ENCODE assay signal across 9 cellular contexts in the genomic region with DNA sequence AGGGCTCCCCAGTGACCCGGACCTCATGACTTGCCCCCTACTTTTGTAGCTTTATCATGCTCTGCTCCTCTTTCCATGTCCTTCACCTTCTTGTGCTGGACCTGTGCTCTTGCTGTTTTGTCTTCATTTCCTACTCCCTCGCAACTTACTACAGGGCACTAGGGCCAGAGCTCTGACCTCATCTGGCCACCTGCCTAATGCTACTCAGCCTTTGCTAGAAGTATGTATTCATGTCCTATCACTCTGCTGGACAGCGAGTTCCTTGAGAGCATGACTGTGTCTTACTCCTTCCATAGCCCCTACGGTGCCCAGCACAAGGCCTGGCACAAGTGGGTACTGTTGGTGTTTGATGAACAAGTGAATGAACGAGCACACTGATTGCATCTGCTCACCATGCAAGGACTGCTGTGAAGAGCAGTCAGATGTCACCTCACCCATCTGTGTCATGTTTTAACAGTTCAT. TPM values are rescaled to one million over a fixed set of nuclear protein-coding genes. Genes with fewer than 3 reads are reported as not detected.
DNase-seq lines count a peak whose midpoint lies in the region; ATAC-seq and TF ChIP-seq lines count a peak whose summit lies in the region.
"Had no signal": no experiment of that assay in that cellular context is flagged by ENCODE, and none has a peak within 500 bp of the region (broad histone marks: within the 10 kb centered on the region; RNA-seq: fewer than 3 reads in every experiment).

No MANE protein-coding gene starts in this region.

- peak overlapping the region; percentile 85 for H3K4me3 Mint-ChIP-seq in GM23338
- H3K4me3 Mint-ChIP-seq in T-cell: peak overlapping the region; percentile 86 to 92 (median 90)

- peaks cover 30% of the 10 kb centered on the region for H3K4me1 Mint-ChIP-seq in GM23338
- peaks cover 31 to 44% (median 43%) of the 10 kb centered on the region in 3 donors for H3K4me1 Mint-ChIP-seq in T-cell

- H3K27ac ChIP-seq in GM23338 (ENCODE audit: low read depth): no peak overlapping the region

- H3K9me3 Mint-ChIP-seq in GM23338: no peaks in the 10 kb centered on the region
- H3K9me3 Mint-ChIP-seq in T-cell: no peaks in the 10 kb centered on the region

- H3K27me3 Mint-ChIP-seq in GM23338 (ENCODE audit: insufficient read depth, low read depth, poor library complexity) (peaks cover 10% of the 10 kb centered on the region), T-cell (no peaks in the 10 kb centered on the region)

- H3K36me3 Mint-ChIP-seq in GM23338 (ENCODE audit: low read depth): no peaks in the 10 kb centered on the region
- H3K36me3 Mint-ChIP-seq in T-cell: peaks cover 11% of the 10 kb centered on the region

- H3K79me2 ChIP-seq in GM23338 (replicated peaks; ENCODE audit: insufficient read depth): 0 out of 2 replicates have a peak, but pooled peaks cover 2% of the 10 kb centered on the region

- no peaks in the 10 kb centered on the region for H3K36me3 ChIP-seq in GM23338 (ENCODE audit: insufficient read depth)

- no peak for ATAC-seq in GM23338
- no peak for ATAC-seq in T-cell (replicated peaks in 1 of 4)
- ATAC-seq in GM21737 (IDR thresholded peaks at IDR 0.05; ENCODE audit: unreplicated experiment): no peak

- H3K27ac Mint-ChIP-seq in GM23338 (no peak overlapping the region), T-cell (peak overlapping the region; percentile 96)

- peaks cover 24% of the 10 kb centered on the region for H3K4me1 ChIP-seq in GM23338 (ENCODE audit: insufficient read depth)

- peak overlapping the region; percentile 99; the same call in 1 of the 2 replicates for H3K4me2 ChIP-seq in GM23338

- 0 out of 2 replicates have a peak, but pooled peaks cover 6% of the 10 kb centered on the region for H4K20me1 ChIP-seq in GM23338 (replicated peaks; ENCODE audit: insufficient read depth)

- no peak overlapping the region; the same call in 1 of the 2 replicates for H3K4me3 ChIP-seq in GM23338
- peak overlapping the region; percentile 92 for H3K4me3 ChIP-seq in skeletal muscle cell (ENCODE audit: low read depth, low read length)

- no peak for TF ChIP-seq CTCF in GM23338 (conservative IDR thresholded peaks at IDR 0.05; ENCODE audit: low read depth in 2 of 2)

- POLR2A ChIA-PET in T-cell (lab: Charles Lee): interaction anchor here in 1 of 2 donors (0.7 kb wide), 1 partner anchor 16 kb away, joined by 3 read pairs; no protein-coding TSS in a partner anchor

- CTCF ChIA-PET in T-cell (lab: Charles Lee): no interaction called here

- H3F3A ChIP-seq in GM23338 (replicated peaks; ENCODE audit: low read depth): peaks cover 18% of the 10 kb centered on the region

- H3K27me3 ChIP-seq in GM23338 (ENCODE audit: insufficient read depth): peaks cover 13% of the 10 kb centered on the region

- DNase-seq in GM23338 (ENCODE audit: low spot score) (no peak), T-cell (no peak), fibroblast of peridontal ligament (ENCODE audit: extremely low read depth) (peak; percentile 51), skeletal muscle cell (ENCODE audit: low read depth) (no peak), NOMO-1 treated with DMSO at 0.1 percent for 48 hours (lab: John Stamatoyannopoulos, UW; ENCODE audit: unreplicated experiment) (no peak), UCSD-AML1 (lab: John Stamatoyannopoulos, UW; ENCODE audit: unreplicated experiment) (no peak)
- no peak for DNase-seq in NK-92 treated with Interleukin-12 subunit alpha and Interleukin-12 subunit beta, amount 100 ng/mL, for 24 hours (lab: John Stamatoyannopoulos, UW)
- DNase-seq: NCI-H2227 treated with DMSO at 0.1 percent for 48 hours had no signal

- H3K9me2 ChIP-seq in GM23338 (ENCODE audit: insufficient read depth): no peaks in the 10 kb centered on the region

- H2AFZ ChIP-seq in GM23338: no peak overlapping the region

TF ChIP-seq in GM23338, 12 proteins besides CTCF, POLR2A, EP300 and RAD21 (continues in another document):
- TF ChIP-seq ZNF114 (CRISPR knock-in tag; IDR thresholded peaks at IDR 0.05) (no peak), CREB1 (CRISPR knock-in tag; IDR thresholded peaks at IDR 0.05; ENCODE audit: low read depth) (no peak), POLR2AphosphoS5 (IDR thresholded peaks at IDR 0.05; ENCODE audit: low read depth) (no peak), STAT1 (IDR thresholded peaks at IDR 0.05; ENCODE audit: unreplicated experiment) (no peak), EZH2phosphoT487 (IDR thresholded peaks at IDR 0.05; ENCODE audit: unreplicated experiment) (no peak), ZNF331 (CRISPR knock-in tag; IDR thresholded peaks at IDR 0.05; ENCODE audit: low read depth) (no peak)
- TF ChIP-seq, protein P1, sequence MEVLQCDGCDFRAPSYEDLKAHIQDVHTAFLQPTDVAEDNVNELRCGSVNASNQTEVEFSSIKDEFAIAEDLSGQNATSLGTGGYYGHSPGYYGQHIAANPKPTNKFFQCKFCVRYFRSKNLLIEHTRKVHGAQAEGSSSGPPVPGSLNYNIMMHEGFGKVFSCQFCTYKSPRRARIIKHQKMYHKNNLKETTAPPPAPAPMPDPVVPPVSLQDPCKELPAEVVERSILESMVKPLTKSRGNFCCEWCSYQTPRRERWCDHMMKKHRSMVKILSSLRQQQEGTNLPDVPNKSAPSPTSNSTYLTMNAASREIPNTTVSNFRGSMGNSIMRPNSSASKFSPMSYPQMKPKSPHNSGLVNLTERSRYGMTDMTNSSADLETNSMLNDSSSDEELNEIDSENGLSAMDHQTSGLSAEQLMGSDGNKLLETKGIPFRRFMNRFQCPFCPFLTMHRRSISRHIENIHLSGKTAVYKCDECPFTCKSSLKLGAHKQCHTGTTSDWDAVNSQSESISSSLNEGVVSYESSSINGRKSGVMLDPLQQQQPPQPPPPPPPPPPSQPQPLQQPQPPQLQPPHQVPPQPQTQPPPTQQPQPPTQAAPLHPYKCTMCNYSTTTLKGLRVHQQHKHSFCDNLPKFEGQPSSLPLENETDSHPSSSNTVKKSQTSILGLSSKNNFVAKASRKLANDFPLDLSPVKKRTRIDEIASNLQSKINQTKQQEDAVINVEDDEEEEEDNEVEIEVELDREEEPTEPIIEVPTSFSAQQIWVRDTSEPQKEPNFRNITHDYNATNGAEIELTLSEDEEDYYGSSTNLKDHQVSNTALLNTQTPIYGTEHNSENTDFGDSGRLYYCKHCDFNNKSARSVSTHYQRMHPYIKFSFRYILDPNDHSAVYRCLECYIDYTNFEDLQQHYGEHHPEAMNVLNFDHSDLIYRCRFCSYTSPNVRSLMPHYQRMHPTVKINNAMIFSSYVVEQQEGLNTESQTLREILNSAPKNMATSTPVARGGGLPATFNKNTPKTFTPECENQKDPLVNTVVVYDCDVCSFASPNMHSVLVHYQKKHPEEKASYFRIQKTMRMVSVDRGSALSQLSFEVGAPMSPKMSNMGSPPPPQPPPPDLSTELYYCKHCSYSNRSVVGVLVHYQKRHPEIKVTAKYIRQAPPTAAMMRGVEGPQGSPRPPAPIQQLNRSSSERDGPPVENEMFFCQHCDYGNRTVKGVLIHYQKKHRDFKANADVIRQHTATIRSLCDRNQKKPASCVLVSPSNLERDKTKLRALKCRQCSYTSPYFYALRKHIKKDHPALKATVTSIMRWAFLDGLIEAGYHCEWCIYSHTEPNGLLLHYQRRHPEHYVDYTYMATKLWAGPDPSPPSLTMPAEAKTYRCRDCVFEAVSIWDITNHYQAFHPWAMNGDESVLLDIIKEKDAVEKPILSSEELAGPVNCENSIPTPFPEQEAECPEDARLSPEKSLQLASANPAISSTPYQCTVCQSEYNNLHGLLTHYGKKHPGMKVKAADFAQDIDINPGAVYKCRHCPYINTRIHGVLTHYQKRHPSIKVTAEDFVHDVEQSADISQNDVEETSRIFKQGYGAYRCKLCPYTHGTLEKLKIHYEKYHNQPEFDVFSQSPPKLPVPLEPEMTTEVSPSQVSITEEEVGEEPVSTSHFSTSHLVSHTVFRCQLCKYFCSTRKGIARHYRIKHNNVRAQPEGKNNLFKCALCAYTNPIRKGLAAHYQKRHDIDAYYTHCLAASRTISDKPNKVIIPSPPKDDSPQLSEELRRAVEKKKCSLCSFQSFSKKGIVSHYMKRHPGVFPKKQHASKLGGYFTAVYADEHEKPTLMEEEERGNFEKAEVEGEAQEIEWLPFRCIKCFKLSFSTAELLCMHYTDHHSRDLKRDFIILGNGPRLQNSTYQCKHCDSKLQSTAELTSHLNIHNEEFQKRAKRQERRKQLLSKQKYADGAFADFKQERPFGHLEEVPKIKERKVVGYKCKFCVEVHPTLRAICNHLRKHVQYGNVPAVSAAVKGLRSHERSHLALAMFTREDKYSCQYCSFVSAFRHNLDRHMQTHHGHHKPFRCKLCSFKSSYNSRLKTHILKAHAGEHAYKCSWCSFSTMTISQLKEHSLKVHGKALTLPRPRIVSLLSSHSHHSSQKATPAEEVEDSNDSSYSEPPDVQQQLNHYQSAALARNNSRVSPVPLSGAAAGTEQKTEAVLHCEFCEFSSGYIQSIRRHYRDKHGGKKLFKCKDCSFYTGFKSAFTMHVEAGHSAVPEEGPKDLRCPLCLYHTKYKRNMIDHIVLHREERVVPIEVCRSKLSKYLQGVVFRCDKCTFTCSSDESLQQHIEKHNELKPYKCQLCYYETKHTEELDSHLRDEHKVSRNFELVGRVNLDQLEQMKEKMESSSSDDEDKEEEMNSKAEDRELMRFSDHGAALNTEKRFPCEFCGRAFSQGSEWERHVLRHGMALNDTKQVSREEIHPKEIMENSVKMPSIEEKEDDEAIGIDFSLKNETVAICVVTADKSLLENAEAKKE (CRISPR knock-in tag; IDR thresholded peaks at IDR 0.05): no peak

RNA-seq across cellular contexts. Expression of a gene that starts 1.9 kb away (rescaled TPM):
- total RNA-seq in GM23338 (2014; rRNA removed; shearing (Covaris generic)): 22.7 and 23.5 TPM in 2 replicates
- polyA plus RNA-seq in GM23338 (2016; fragmentation: Nextera tagmentation; extraction: Ambion mirVana): 13.4 and 14.8 TPM in 2 replicates
- 10 to 100 TPM; 39.6 to 48.1 (median 41.6) TPM for total RNA-seq in T-cell

RNA-seq across cellular contexts. Expression of a gene that starts 21.7 kb away (rescaled TPM):
- total RNA-seq in GM23338 (2014; rRNA removed; shearing (Covaris generic)): 88.2 and 93.2 TPM in 2 replicates
- polyA plus RNA-seq in GM23338 (2016; fragmentation: Nextera tagmentation; extraction: Ambion mirVana): 17.9 and 19.9 TPM in 2 replicates
- total RNA-seq in T-cell: 10 to 100 TPM; 22.4 to 28.9 (median 25.9) TPM

RNA-seq across cellular contexts. Expression of a gene that starts 37.6 kb away (rescaled TPM):
- total RNA-seq in GM23338 (2014; rRNA removed; shearing (Covaris generic)): 20.9 and 24.1 TPM in 2 replicates
- polyA plus RNA-seq in GM23338 (2016; fragmentation: Nextera tagmentation; extraction: Ambion mirVana): 21.2 and 21.9 TPM in 2 replicates
- total RNA-seq in T-cell: under 1 TPM in 2 of 5 donors, not detected in 3; 0.20 to 0.35 TPM

RNA-seq across cellular contexts. Expression of a gene that starts 53.8 kb away (rescaled TPM):
- total RNA-seq in GM23338 (2014; rRNA removed; shearing (Covaris generic)): 5.2 and 5.5 TPM in 2 replicates
- 4.0 and 4.2 TPM in 2 replicates for polyA plus RNA-seq in GM23338 (2016; fragmentation: Nextera tagmentation; extraction: Ambion mirVana)
- total RNA-seq in T-cell: 1 to 10 TPM; 1.9 to 3.8 (median 3.0) TPM

Comparison
In these comparisons a context has a peak if more than half of its experiments do, and no peak if none do; other contexts are left out.
1. RNA of a gene that starts 37.6 kb away (total RNA-seq): 20.9 to 24.1 TPM in GM23338; 0.20 to 0.35 TPM in T-cell; every median in the first group is over 10 times any median in the second.